In the genomic region with DNA sequence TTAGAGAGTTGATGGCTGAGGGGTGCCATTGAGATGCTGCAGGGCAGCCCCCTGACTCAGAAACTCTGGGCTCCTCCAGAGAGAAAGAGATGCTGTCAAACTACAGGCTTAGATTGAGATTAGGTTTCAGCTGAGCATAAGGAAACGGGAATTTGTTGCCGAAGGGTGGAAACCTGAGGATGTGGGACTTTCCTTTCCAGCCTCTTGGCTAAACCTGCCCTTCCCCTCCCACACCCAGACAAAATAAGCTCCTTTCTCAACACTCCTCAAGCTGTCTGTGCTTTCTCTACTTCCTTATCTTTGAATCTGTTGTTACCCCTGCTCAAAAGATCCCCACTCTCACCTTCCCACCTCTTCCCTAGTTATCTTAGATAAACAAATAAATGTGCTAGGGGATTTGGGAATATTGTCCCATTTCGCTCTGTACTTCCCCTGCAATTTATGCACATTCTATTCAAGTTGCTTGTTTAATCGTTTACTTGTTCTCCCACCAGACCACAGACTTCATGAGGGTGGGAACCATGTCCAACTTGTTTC, we compare ENCODE assay signal across 17 cellular contexts.
DNase-seq lines count a peak whose midpoint lies in the region; ATAC-seq and TF ChIP-seq lines count a peak whose summit lies in the region.
"Had no signal": no experiment of that assay in that cellular context is flagged by ENCODE, and none has a peak within 500 bp of the region (broad histone marks: within the 10 kb centered on the region; RNA-seq: fewer than 3 reads in every experiment).

No MANE protein-coding gene starts in this region.

- H3K4me3 ChIP-seq in epithelial cell of esophagus (ENCODE audit: low read length), result no peak overlapping the region
- H3K4me3 ChIP-seq: SK-N-MC had no signal

- TF ChIP-seq CTCF in epithelial cell of esophagus (IDR thresholded peaks at IDR 0.05; ENCODE audit: insufficient read depth, low read depth, low read length, missing control alignments), result no peak

- DNase-seq in DMS 273 (lab: John Stamatoyannopoulos, UW; ENCODE audit: unreplicated experiment) (peak; percentile 42), HPDE6-E6E7 (ENCODE audit: extremely low spot score) (peak; percentile 31), epithelial cell of esophagus (ENCODE audit: low read depth) (peak; percentile 89), left kidney (ENCODE audit: low read depth, low spot score) (peak; percentile 75), retina (no peak), NCI-H524 treated with DMSO at 0.1 percent for 48 hours (lab: John Stamatoyannopoulos, UW) (no peak)
- DNase-seq: BE2C; CD4-positive, alpha-beta memory T cell; H7; KG1; NCI-H1417 treated with DMSO at 0.1 percent for 48 hours; NCI-H187 treated with DMSO at 0.1 percent for 48 hours; NCI-H748 treated with DMSO at 0.1 percent for 48 hours; SHP77 had no signal

- no peak for ATAC-seq in GM21390 (IDR thresholded peaks at IDR 0.05; ENCODE audit: unreplicated experiment)
- no peak for ATAC-seq in HG03378 (IDR thresholded peaks at IDR 0.05; ENCODE audit: unreplicated experiment)

Comparison
In these comparisons a context has a peak if more than half of its experiments do, and no peak if none do; other contexts are left out.
1. DNase-seq: peak in DMS 273 (single experiment), HPDE6-E6E7 (single experiment), epithelial cell of esophagus (single experiment) and left kidney (single experiment); none in retina (single experiment) and NCI-H524 treated with DMSO at 0.1 percent for 48 hours (single experiment).